13 cellular contexts compared by ENCODE assay signal in the genomic region with DNA sequence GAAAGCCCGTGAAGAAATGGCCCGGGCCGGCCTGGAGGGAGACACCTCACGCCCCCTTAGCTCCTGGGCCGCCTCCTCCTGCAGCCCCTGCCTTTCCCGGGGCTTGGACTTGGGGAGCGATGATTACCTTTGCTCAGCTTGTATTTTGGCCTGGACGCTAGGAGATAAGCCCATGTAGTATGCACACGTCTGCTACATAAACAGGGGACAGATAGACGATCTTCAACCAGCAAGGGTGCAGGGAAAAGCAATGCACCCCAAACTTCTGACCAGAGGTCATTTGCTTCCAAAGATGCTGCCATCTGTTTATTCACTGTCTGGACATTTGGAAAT. TPM values are rescaled to one million over a fixed set of nuclear protein-coding genes. Genes with fewer than 3 reads are reported as not detected.
DNase-seq lines count a peak whose midpoint lies in the region; ATAC-seq and TF ChIP-seq lines count a peak whose summit lies in the region.
"Had no signal": no experiment of that assay in that cellular context is flagged by ENCODE, and none has a peak within 500 bp of the region (broad histone marks: within the 10 kb centered on the region; RNA-seq: fewer than 3 reads in every experiment).

No MANE protein-coding gene starts in this region.

- H3K27ac Mint-ChIP-seq in T-helper 17 cell (no peak overlapping the region), naive B cell (no peak overlapping the region)

- DNase-seq in DMS79 (lab: John Stamatoyannopoulos, UW), result peak; percentile 21
- DNase-seq in DMS79 treated with DMSO at 0.1 percent for 48 hours (lab: John Stamatoyannopoulos, UW), result no peak
- no peak for DNase-seq in GM12864 (ENCODE audit: low read depth)
- DNase-seq in T-helper 17 cell, result no peak
- DNase-seq in naive B cell, result no peak
- DNase-seq in OCI-M2 (lab: John Stamatoyannopoulos, UW; ENCODE audit: unreplicated experiment), result no peak
- no peak for DNase-seq in activated CD8-positive, alpha-beta memory T cell treated with anti-CD3 and anti-CD28 coated beads, Interleukin-2, amount 50 U/mL, for 4 hours
- DNase-seq: hypothalamus, MV-4-11, ovary had no signal

- no peaks in the 10 kb centered on the region for H3K9me3 ChIP-seq in T-helper 17 cell (ENCODE audit: control insufficient read depth, low read length, poor library complexity, severe bottlenecking)
- H3K9me3 ChIP-seq: esophagus muscularis mucosa, ovary had no signal

- H3K36me3 Mint-ChIP-seq in T-helper 17 cell (ENCODE audit: low read depth) (no peaks in the 10 kb centered on the region), naive B cell (no peaks in the 10 kb centered on the region)

- peaks cover 0 to 2% (median 0%) of the 10 kb centered on the region in 7 donors for H3K9me3 Mint-ChIP-seq in naive B cell

- H3K4me1 Mint-ChIP-seq in T-helper 17 cell, result peaks cover 16% of the 10 kb centered on the region
- H3K4me1 Mint-ChIP-seq in naive B cell, result peaks cover 8 to 24% (median 22%) of the 10 kb centered on the region in 3 donors

- ATAC-seq in T-helper 17 cell (no peak), naive B cell (ENCODE audit: low read depth in 2 of 2) (no peak), HG03354 (IDR thresholded peaks at IDR 0.05; ENCODE audit: poor library complexity, severe bottlenecking, unreplicated experiment) (no peak)

- H3K4me3 Mint-ChIP-seq in T-helper 17 cell, result peak overlapping the region; percentile 43
- H3K4me3 Mint-ChIP-seq in naive B cell, result peak overlapping the region in 6 of 8 donors; percentile 22 to 76 (median 50)

- no peak for TF ChIP-seq CTCF in GM12864 (IDR thresholded peaks at IDR 0.05; ENCODE audit: low read depth, low read length, missing control alignments)

- H3K27me3 Mint-ChIP-seq in T-helper 17 cell (peaks cover 56% of the 10 kb centered on the region), naive B cell (peaks cover 51 to 62% (median 60%) of the 10 kb centered on the region in 3 donors)

- peak overlapping the region; percentile 68 for H3K4me3 ChIP-seq in GM12864 (ENCODE audit: low read depth, low read length)
- H3K4me3 ChIP-seq: lung had no signal

RNA-seq across cellular contexts. Expression of gene TP73, which starts 0.9 kb away (rescaled TPM):
- under 1 TPM in 1 of 2 donors, not detected in 1; 0.31 TPM for total RNA-seq in T-helper 17 cell
- not detected for polyA plus RNA-seq in naive B cell (ENCODE audit: low read depth in 6 of 6)
- total RNA-seq: esophagus muscularis mucosa had no signal

RNA-seq across cellular contexts. Expression of gene WRAP73, which starts 3.3 kb away (rescaled TPM):
- total RNA-seq in T-helper 17 cell, result 10 to 100 TPM; 24.8 to 25.9 TPM
- 10 to 100 TPM; 23.4 to 58.3 (median 27.7) TPM for polyA plus RNA-seq in naive B cell (ENCODE audit: low read depth in 6 of 6)

RNA-seq across cellular contexts. Expression of gene TPRG1L, which starts 28.4 kb away (rescaled TPM):
- 10 to 100 TPM; 30.3 to 34.9 TPM for total RNA-seq in T-helper 17 cell
- 10 to 100 TPM; 23.7 to 38.7 (median 35.7) TPM for polyA plus RNA-seq in naive B cell (ENCODE audit: low read depth in 6 of 6)

RNA-seq across cellular contexts. Expression of gene MEGF6, which starts 41.9 kb away (rescaled TPM):
- 10 to 100 TPM; 63.1 to 63.8 TPM for total RNA-seq in T-helper 17 cell
- 1 to 10 TPM in 5 of 6 donors, not detected in 1; 3.1 to 8.8 (median 4.3) TPM for polyA plus RNA-seq in naive B cell (ENCODE audit: low read depth in 6 of 6)
